In the genomic region with DNA sequence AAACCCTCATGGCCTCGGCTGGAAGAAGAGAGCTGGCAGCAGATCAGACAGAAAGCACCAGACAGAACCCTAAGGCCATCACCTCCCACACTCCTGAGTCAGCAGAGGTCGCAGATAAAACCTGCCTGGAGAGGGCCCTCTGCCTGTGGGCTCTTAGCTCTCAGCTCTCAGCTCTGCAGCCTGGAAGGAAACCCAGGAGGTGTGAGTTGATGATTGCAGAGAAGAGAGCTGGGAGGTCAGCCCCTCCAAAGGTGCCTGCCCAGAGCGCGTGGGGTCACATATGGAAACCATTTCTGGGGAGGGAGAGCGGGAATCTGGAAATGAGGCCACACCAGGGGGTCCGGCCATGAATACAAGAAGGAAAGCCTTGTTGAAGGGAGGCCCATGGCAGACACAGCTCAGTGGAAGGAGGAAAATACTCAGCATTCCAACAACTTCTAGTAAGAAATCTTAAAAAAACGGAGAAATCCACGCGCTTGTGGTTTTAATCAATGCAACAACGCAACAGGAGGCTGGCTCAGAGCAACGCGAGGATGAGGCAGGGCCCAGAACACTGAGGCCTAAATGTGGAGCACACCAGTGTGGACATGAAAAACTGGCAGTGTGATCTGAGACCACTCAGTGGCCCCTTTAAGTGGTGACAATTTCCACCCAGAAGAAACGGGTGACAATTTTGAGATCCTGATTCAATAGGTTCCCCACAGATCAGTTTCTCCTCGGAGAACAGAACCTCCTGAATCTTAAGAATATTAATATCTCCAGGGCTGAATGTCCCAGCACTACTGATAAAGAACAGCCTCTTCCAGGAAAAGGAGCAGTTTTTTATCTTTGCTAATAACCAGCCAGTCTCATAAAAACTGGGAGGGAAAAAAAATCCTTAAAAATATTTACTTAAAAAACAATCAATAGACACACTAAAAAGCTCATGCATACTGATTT, we compare ENCODE assay signal across 9 cellular contexts. TPM values are rescaled to one million over a fixed set of nuclear protein-coding genes. Genes with fewer than 3 reads are reported as not detected.
DNase-seq lines count a peak whose midpoint lies in the region; ATAC-seq and TF ChIP-seq lines count a peak whose summit lies in the region.
"Had no signal": no experiment of that assay in that cellular context is flagged by ENCODE, and none has a peak within 500 bp of the region (broad histone marks: within the 10 kb centered on the region; RNA-seq: fewer than 3 reads in every experiment).

No MANE protein-coding gene starts in this region.

- H3K9me3 Mint-ChIP-seq in HFFc6, result no peaks in the 10 kb centered on the region
- H3K9me3 Mint-ChIP-seq in osteocyte (ENCODE audit: unreplicated experiment), result no peaks in the 10 kb centered on the region

- H3K27ac ChIP-seq in SK-N-MC (peak overlapping the region; percentile 48), coronary artery (peak overlapping the region in 1 of 2 donors; percentile 33), Peyer's patch (peak overlapping the region in 1 of 4 donors; percentile 19)

- DNase-seq in HFFc6 (peak; percentile 58), SK-N-MC (ENCODE audit: low read depth, low spot score) (peak; percentile 1), fibroblast of mammary gland (ENCODE audit: low read depth) (peak; percentile 25), osteocyte (ENCODE audit: extremely low spot score, unreplicated experiment) (no peak), coronary artery (ENCODE audit: low spot score) (no peak), Peyer's patch (no peak)
- DNase-seq: activated naive CD4-positive, alpha-beta T cell had no signal

- ATAC-seq in HG03045 (IDR thresholded peaks at IDR 0.05; ENCODE audit: unreplicated experiment) (no peak), HG02759 (IDR thresholded peaks at IDR 0.05; ENCODE audit: unreplicated experiment) (no peak)

- H3K9me3 ChIP-seq in SK-N-MC (ENCODE audit: low read depth, low read length), result no peaks in the 10 kb centered on the region
- no peaks in the 10 kb centered on the region for H3K9me3 ChIP-seq in Peyer's patch

- H3K4me3 Mint-ChIP-seq in HFFc6 (peak overlapping the region; percentile 31), osteocyte (ENCODE audit: unreplicated experiment) (peak overlapping the region; percentile 31)

- H3K27me3 ChIP-seq in Peyer's patch, result no peaks in the 10 kb centered on the region

- TF ChIP-seq CTCF in HFFc6 (IDR thresholded peaks at IDR 0.05) (peak; percentile 17; the same call in 1 of the 2 replicates), fibroblast of mammary gland (conservative IDR thresholded peaks at IDR 0.05; ENCODE audit: control insufficient read depth, insufficient read depth, low read depth, low read length) (no peak), osteocyte (IDR thresholded peaks at IDR 0.05) (no peak), coronary artery (IDR thresholded peaks at IDR 0.05) (no peak), Peyer's patch (IDR thresholded peaks at IDR 0.05) (no peak)

- H3K4me1 ChIP-seq in Peyer's patch, result peaks cover 0 to 13% (median 0%) of the 10 kb centered on the region in 4 donors

- peak overlapping the region; percentile 23 for H3K9ac ChIP-seq in SK-N-MC (ENCODE audit: insufficient read length)

- peak overlapping the region; percentile 67 for H3K27ac Mint-ChIP-seq in HFFc6
- H3K27ac Mint-ChIP-seq in osteocyte (ENCODE audit: unreplicated experiment), result peak overlapping the region; percentile 83

- no peak for TF ChIP-seq POLR2A in Peyer's patch (IDR thresholded peaks at IDR 0.05)

- H3K4me3 ChIP-seq in SK-N-MC (no peak overlapping the region; the same call in 1 of the 2 replicates), fibroblast of mammary gland (ENCODE audit: control insufficient read depth, low read depth, low read length) (no peak overlapping the region), coronary artery (no peak overlapping the region), Peyer's patch (no peak overlapping the region)

- no peaks in the 10 kb centered on the region for H3K36me3 Mint-ChIP-seq in HFFc6 (ENCODE audit: low read depth)
- no peaks in the 10 kb centered on the region for H3K36me3 Mint-ChIP-seq in osteocyte (ENCODE audit: unreplicated experiment)

- H3K36me3 ChIP-seq in SK-N-MC (ENCODE audit: insufficient read depth, low read length) (no peaks in the 10 kb centered on the region), Peyer's patch (no peaks in the 10 kb centered on the region)

- H3K27me3 Mint-ChIP-seq in HFFc6 (ENCODE audit: insufficient read depth) (peaks cover 6% of the 10 kb centered on the region), osteocyte (ENCODE audit: unreplicated experiment) (no peaks in the 10 kb centered on the region)

- H3K4me1 Mint-ChIP-seq in HFFc6 (ENCODE audit: low read depth), result peaks cover 26% of the 10 kb centered on the region
- H3K4me1 Mint-ChIP-seq in osteocyte (ENCODE audit: unreplicated experiment), result peaks cover 23% of the 10 kb centered on the region

RNA-seq across cellular contexts. Expression of a gene that starts 45.7 kb away (rescaled TPM):
- 10 to 100 TPM; 60.8 to 81.9 (median 74.4) TPM for total RNA-seq in HFFc6 (2021; fragmentation: NEBNext Ultra II Directional; extraction: Animal tissue kit (Norgen Biotek cat#: 25700))
- 49.0 and 49.6 TPM in 2 replicates for total RNA-seq in osteocyte
- 10 to 100 TPM in 3 of 4 donors, 1 to 10 TPM in 1; 8.3 to 17.0 (median 13.4) TPM for total RNA-seq in Peyer's patch

Comparison
In these comparisons a context has a peak if more than half of its experiments do, and no peak if none do; other contexts are left out.
1. DNase-seq: peak in HFFc6 (single experiment), SK-N-MC (single experiment) and fibroblast of mammary gland (single experiment); none in osteocyte (single experiment), coronary artery (single experiment) and Peyer's patch (0 of 3).